ENCODE assay signal across 8 cellular contexts in genomic region chr2:241443486-241444223, GRCh38.
A peak's percentile ranks its signal among the peaks of the same experiment; 100 is the strongest.
DNase-seq lines count a peak whose midpoint lies in the region; ATAC-seq and TF ChIP-seq lines count a peak whose summit lies in the region.

No MANE protein-coding gene starts in this region.

- H3K9me3 ChIP-seq in CD4-positive, alpha-beta T cell (ENCODE audit: control insufficient read depth, low read length) = no peaks in the 10 kb centered on the region
- no peaks in the 10 kb centered on the region for H3K9me3 ChIP-seq in WERI-Rb-1 (ENCODE audit: severe bottlenecking)

- peak; percentile 86 to 94 (median 90) for DNase-seq in CD4-positive, alpha-beta T cell
- DNase-seq in HFF-Myc (ENCODE audit: extremely low read depth, low read depth) = peak; percentile 31
- DNase-seq in SIG-M5 (lab: John Stamatoyannopoulos, UW) = peak; percentile 53
- DNase-seq in activated T-helper 2 cell treated with anti-CD3 and anti-CD28 coated beads, Interferon-gamma antibody, Interleukin-2, Interleukin-4, amounts not matched to agents 10 μg/mL and 5 μg/mL and 100 μg/mL, durations not matched to agents 14 hours and 24 hours and 36 hours (ENCODE audit: low spot score) = peak; percentile 89
- DNase-seq in naive thymus-derived CD8-positive, alpha-beta T cell = peak; percentile 69 to 100 (median 92)
- DNase-seq in WERI-Rb-1 = no peak
- DNase-seq in superior temporal gyrus (ENCODE audit: extremely low spot score) = no peak
- no peak for DNase-seq in NCI-H1694 treated with DMSO at 0.1 percent for 48 hours (lab: John Stamatoyannopoulos, UW)

- CTCF ChIA-PET in CD4-positive, alpha-beta T cell (lab: Charles Lee) = interaction anchor here (1.0 kb wide), 1 partner anchor 64 kb away, joined by 3 read pairs; no protein-coding TSS in a partner anchor

- intact Hi-C loops in CD4-positive, alpha-beta T cell (cut with DNase I, micrococcal nuclease) = loop anchor here (2.0 to 5.0 kb wide), 3 partner anchors 64 to 169 kb away; partner anchors contain the start of gene STK25 (in 2 of the 2)
- intact Hi-C loops in activated T-helper 2 cell treated with anti-CD3 and anti-CD28 coated beads, Interferon-gamma antibody, Interleukin-2, Interleukin-4, amounts not matched to agents 10 μg/mL and 5 μg/mL and 100 μg/mL, durations not matched to agents 14 hours and 24 hours and 36 hours (cut with micrococcal nuclease) = loop anchor here (5.0 kb wide), 1 partner anchor 86 kb away; the partner anchor contains the start of gene FARP2

- POLR2A ChIA-PET in CD4-positive, alpha-beta T cell (lab: Charles Lee) = interaction anchor here (0.6 to 1.3 kb wide), 8 partner anchors 11 to 356 kb away, joined by 3 to 4 read pairs (median 3); no protein-coding TSS in a partner anchor
- POLR2A ChIA-PET in naive thymus-derived CD8-positive, alpha-beta T cell (lab: Charles Lee) = interaction anchor here (0.7 to 1.3 kb wide), 3 partner anchors 64 to 128 kb away, joined by 3 to 6 read pairs (median 3); partner anchors contain the start of genes HDLBP, SEPTIN2 and STK25

- peaks cover 63% of the 10 kb centered on the region for H3K27me3 ChIP-seq in CD4-positive, alpha-beta T cell (ENCODE audit: control insufficient read depth, insufficient read depth, low read length)
- H3K27me3 ChIP-seq in WERI-Rb-1 (ENCODE audit: insufficient read depth, low read depth, severe bottlenecking) = no peaks in the 10 kb centered on the region

- peaks cover 79% of the 10 kb centered on the region for H3K27me3 Mint-ChIP-seq in CD4-positive, alpha-beta T cell
- peaks cover 23% of the 10 kb centered on the region for H3K27me3 Mint-ChIP-seq in activated T-helper 2 cell treated with anti-CD3 and anti-CD28 coated beads, Interferon-gamma antibody, Interleukin-2, Interleukin-4, amounts not matched to agents 10 μg/mL and 5 μg/mL and 100 μg/mL, durations not matched to agents 14 hours and 24 hours and 36 hours (ENCODE audit: low read depth)
- H3K27me3 Mint-ChIP-seq in naive thymus-derived CD8-positive, alpha-beta T cell = peaks cover 35 to 83% (median 46%) of the 10 kb centered on the region in 5 donors

- H3K27ac Mint-ChIP-seq in CD4-positive, alpha-beta T cell = peak overlapping the region; percentile 74
- peak overlapping the region; percentile 71 for H3K27ac Mint-ChIP-seq in activated T-helper 2 cell treated with anti-CD3 and anti-CD28 coated beads, Interferon-gamma antibody, Interleukin-2, Interleukin-4, amounts not matched to agents 10 μg/mL and 5 μg/mL and 100 μg/mL, durations not matched to agents 14 hours and 24 hours and 36 hours
- H3K27ac Mint-ChIP-seq in naive thymus-derived CD8-positive, alpha-beta T cell = peak overlapping the region in 9 of 10 donors; percentile 5 to 82 (median 28)

- H3K4me3 ChIP-seq in HFF-Myc (replicated peaks; ENCODE audit: low read depth, low read length) = no peak overlapping the region
- H3K4me3 ChIP-seq in WERI-Rb-1 (ENCODE audit: low read depth, low read length) = no peak overlapping the region

- no peak overlapping the region for H3K27ac ChIP-seq in CD4-positive, alpha-beta T cell (ENCODE audit: low read depth, low read length)
- H3K27ac ChIP-seq in WERI-Rb-1 = no peak overlapping the region

- peaks cover 19% of the 10 kb centered on the region for H3K36me3 Mint-ChIP-seq in CD4-positive, alpha-beta T cell (ENCODE audit: low read depth)
- peaks cover 41% of the 10 kb centered on the region for H3K36me3 Mint-ChIP-seq in activated T-helper 2 cell treated with anti-CD3 and anti-CD28 coated beads, Interferon-gamma antibody, Interleukin-2, Interleukin-4, amounts not matched to agents 10 μg/mL and 5 μg/mL and 100 μg/mL, durations not matched to agents 14 hours and 24 hours and 36 hours (ENCODE audit: low read depth)
- peaks cover 5 to 36% (median 29%) of the 10 kb centered on the region in 3 donors for H3K36me3 Mint-ChIP-seq in naive thymus-derived CD8-positive, alpha-beta T cell

- peak overlapping the region; percentile 59 for H3K4me3 Mint-ChIP-seq in CD4-positive, alpha-beta T cell
- peak overlapping the region; percentile 19 for H3K4me3 Mint-ChIP-seq in activated T-helper 2 cell treated with anti-CD3 and anti-CD28 coated beads, Interferon-gamma antibody, Interleukin-2, Interleukin-4, amounts not matched to agents 10 μg/mL and 5 μg/mL and 100 μg/mL, durations not matched to agents 14 hours and 24 hours and 36 hours (ENCODE audit: low read depth)
- H3K4me3 Mint-ChIP-seq in naive thymus-derived CD8-positive, alpha-beta T cell = peak overlapping the region in 9 of 10 donors; percentile 8 to 76 (median 43)

- no peak for TF ChIP-seq CTCF in CD4-positive, alpha-beta T cell (IDR thresholded peaks at IDR 0.05)
- TF ChIP-seq CTCF in HFF-Myc (IDR thresholded peaks at IDR 0.05; ENCODE audit: low read depth, low read length, missing control alignments) = no peak
- no peak for TF ChIP-seq CTCF in WERI-Rb-1 (IDR thresholded peaks at IDR 0.05; ENCODE audit: low read depth, low read length)

- peaks cover 59% of the 10 kb centered on the region for H3K36me3 ChIP-seq in WERI-Rb-1

- H3K4me1 Mint-ChIP-seq in CD4-positive, alpha-beta T cell (ENCODE audit: low read depth) = peaks cover 18% of the 10 kb centered on the region
- peaks cover 24% of the 10 kb centered on the region for H3K4me1 Mint-ChIP-seq in activated T-helper 2 cell treated with anti-CD3 and anti-CD28 coated beads, Interferon-gamma antibody, Interleukin-2, Interleukin-4, amounts not matched to agents 10 μg/mL and 5 μg/mL and 100 μg/mL, durations not matched to agents 14 hours and 24 hours and 36 hours (ENCODE audit: low read depth)
- peaks cover 9 to 28% (median 19%) of the 10 kb centered on the region in 4 donors for H3K4me1 Mint-ChIP-seq in naive thymus-derived CD8-positive, alpha-beta T cell

- peak; percentile 81 for ATAC-seq in CD4-positive, alpha-beta T cell (ENCODE audit: poor library complexity)
- peak; percentile 91 for ATAC-seq in naive thymus-derived CD8-positive, alpha-beta T cell

- no peaks in the 10 kb centered on the region for H3K9me3 Mint-ChIP-seq in CD4-positive, alpha-beta T cell
- H3K9me3 Mint-ChIP-seq in activated T-helper 2 cell treated with anti-CD3 and anti-CD28 coated beads, Interferon-gamma antibody, Interleukin-2, Interleukin-4, amounts not matched to agents 10 μg/mL and 5 μg/mL and 100 μg/mL, durations not matched to agents 14 hours and 24 hours and 36 hours = no peaks in the 10 kb centered on the region
- no peaks in the 10 kb centered on the region for H3K9me3 Mint-ChIP-seq in naive thymus-derived CD8-positive, alpha-beta T cell

Comparison
In these comparisons a context has a peak if more than half of its experiments do, and no peak if none do; other contexts are left out.
1. DNase-seq: peak in CD4-positive, alpha-beta T cell (10 of 10), HFF-Myc (single experiment), SIG-M5 (single experiment), activated T-helper 2 cell treated with anti-CD3 and anti-CD28 coated beads, Interferon-gamma antibody, Interleukin-2, Interleukin-4, amounts not matched to agents 10 μg/mL and 5 μg/mL and 100 μg/mL, durations not matched to agents 14 hours and 24 hours and 36 hours (single experiment) and naive thymus-derived CD8-positive, alpha-beta T cell (10 of 10); none in WERI-Rb-1 (single experiment), superior temporal gyrus (single experiment) and NCI-H1694 treated with DMSO at 0.1 percent for 48 hours (single experiment).
2. Peak in every context shown above with its lines, with median percentiles within 50 percentile points of each other: H3K27ac Mint-ChIP-seq and H3K4me3 Mint-ChIP-seq.